In the genomic region with DNA sequence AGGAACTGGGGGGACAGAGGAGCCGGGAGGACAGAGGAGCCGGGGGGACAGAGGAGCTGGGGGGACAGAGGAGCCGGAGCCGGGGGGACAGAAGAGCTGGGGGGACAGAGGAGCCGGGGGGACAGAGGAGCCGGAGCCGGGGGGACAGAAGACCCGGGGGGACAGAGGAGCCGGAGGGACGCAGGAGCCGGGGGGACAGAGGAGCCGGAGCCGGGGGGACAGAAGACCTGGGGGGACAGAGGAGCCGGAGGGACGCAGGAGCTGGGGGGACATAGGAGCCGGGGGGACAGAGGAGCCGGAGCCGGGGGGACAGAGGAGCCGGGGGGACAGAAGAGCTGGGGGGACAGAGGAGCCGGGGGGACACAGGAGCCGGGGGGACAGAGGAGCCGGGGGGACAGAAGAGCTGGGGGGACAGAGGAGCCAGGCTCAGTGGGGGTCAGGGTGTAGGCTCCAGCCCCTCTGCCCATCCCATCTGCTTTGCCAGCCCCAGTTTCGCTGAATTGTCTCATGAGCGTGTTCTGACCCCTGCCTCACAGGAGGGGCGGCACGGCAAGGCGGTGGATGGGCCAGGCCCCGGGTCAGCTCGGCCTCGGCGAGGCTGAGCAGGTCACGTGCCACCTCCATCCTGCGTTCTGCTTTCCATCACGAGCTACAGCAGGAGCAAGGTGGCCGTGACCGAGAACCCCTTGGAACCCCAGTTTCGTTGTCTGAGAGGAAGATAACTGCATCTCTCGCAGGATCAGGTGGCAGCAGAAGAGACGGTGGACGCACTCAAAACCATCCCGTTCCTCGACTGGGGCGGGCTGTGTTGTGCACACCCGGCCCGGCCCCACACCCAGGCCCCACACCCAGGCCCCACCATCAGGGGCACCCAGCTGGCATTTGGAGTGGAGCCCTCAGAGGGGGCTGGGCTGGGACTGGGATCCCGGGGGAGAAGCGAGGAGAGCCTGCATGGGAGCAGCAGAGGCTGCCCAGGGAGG, we compare ENCODE assay signal across 33 cellular contexts. TPM values are rescaled to one million over a fixed set of nuclear protein-coding genes. Genes with fewer than 3 reads are reported as not detected.
DNase-seq lines count a peak whose midpoint lies in the region; ATAC-seq, FAIRE-seq and TF ChIP-seq lines count a peak whose summit lies in the region.
"Had no signal": no experiment of that assay in that cellular context is flagged by ENCODE, and none has a peak within 500 bp of the region (broad histone marks: within the 10 kb centered on the region; RNA-seq: fewer than 3 reads in every experiment).

No MANE protein-coding gene starts in this region.

- CTCF ChIA-PET in K562 (lab: Yijun Ruan, JAX; ENCODE audit: low intra/inter-chr PET ratio), result no interaction called here

- peak; percentile 76 for FAIRE-seq in K562 (lab: Jason Lieb, UNC)
- FAIRE-seq: endometrium, H54 had no signal

- ATAC-seq in K562, result peak; percentile 51
- ATAC-seq in HG02623 (IDR thresholded peaks at IDR 0.05; ENCODE audit: unreplicated experiment), result no peak
- ATAC-seq: activated CD4-positive, CD25-positive, alpha-beta regulatory T cell treated with anti-CD3 and anti-CD28 coated beads, Interleukin-2, amount 50 U/mL, for 24 hours; activated CD8-positive, alpha-beta T cell treated with anti-CD3 and anti-CD28 coated beads for 36 hours; stimulated activated naive CD8-positive, alpha-beta T cell treated with anti-CD3 and anti-CD28 coated beads, Interleukin-15, amount 100 ng/mL, for 72 hours had no signal

- peak overlapping the region; percentile 54 to 77; a peak in 3 of 4 replicates for H3K9ac ChIP-seq in K562 (ENCODE audit: insufficient read depth in 1 of 2, low read depth in 2 of 2, low read length in 2 of 2)

- H3K27me3 Mint-ChIP-seq in activated T-helper 1 cell treated with anti-CD3 and anti-CD28 coated beads, Interleukin-12 subunit alpha, Interleukin-12 subunit beta, Interleukin-2, Interleukin-4 antibody, amounts not matched to agents 30 ng/mL and 10 ng/mL and 1 ng/mL, durations not matched to agents 14 hours and 24 hours and 36 hours (ENCODE audit: insufficient read depth), result peaks cover 15% of the 10 kb centered on the region

- no peaks in the 10 kb centered on the region; the same call in 2 of the 3 replicates for H3K79me2 ChIP-seq in K562 (ENCODE audit: control insufficient read depth, insufficient read depth, low read length)

- H3K27ac Mint-ChIP-seq in activated T-helper 1 cell treated with anti-CD3 and anti-CD28 coated beads, Interleukin-12 subunit alpha, Interleukin-12 subunit beta, Interleukin-2, Interleukin-4 antibody, amounts not matched to agents 30 ng/mL and 10 ng/mL and 1 ng/mL, durations not matched to agents 14 hours and 24 hours and 36 hours, result no peak overlapping the region
- H3K27ac Mint-ChIP-seq: activated CD8-positive, alpha-beta T cell treated with anti-CD3 and anti-CD28 coated beads for 36 hours; activated naive CD8-positive, alpha-beta T cell treated with anti-CD3 and anti-CD28 coated beads, Interleukin-2, amount 50 U/mL, for 24 hours; stimulated activated naive CD8-positive, alpha-beta T cell treated with anti-CD3 and anti-CD28 coated beads, Interleukin-15, amount 100 ng/mL, for 72 hours had no signal

- H2AFZ ChIP-seq in K562 (ENCODE audit: low read depth, low read length), result peak overlapping the region; percentile 47; the same call in 1 of the 2 replicates

- H3K9me1 ChIP-seq in K562 (ENCODE audit: control insufficient read depth, insufficient read depth, low read length), result no peaks in the 10 kb centered on the region

- no peaks in the 10 kb centered on the region for H3K36me3 Mint-ChIP-seq in activated T-helper 1 cell treated with anti-CD3 and anti-CD28 coated beads, Interleukin-12 subunit alpha, Interleukin-12 subunit beta, Interleukin-2, Interleukin-4 antibody, amounts not matched to agents 30 ng/mL and 10 ng/mL and 1 ng/mL, durations not matched to agents 14 hours and 24 hours and 36 hours (ENCODE audit: low read depth)

- DNase-seq in cardiac muscle cell (ENCODE audit: low read depth in 1 of 2, low spot score in 1 of 2), result no peak
- DNase-seq in cardiac septum (ENCODE audit: low spot score), result no peak
- DNase-seq in HUDEP-2 (lab: John Stamatoyannopoulos, UW; ENCODE audit: unreplicated experiment in 76 of 76), result peak in 50 of 76 experiments; percentile 11 to 77 (median 57)
- DNase-seq in K562 (ENCODE audit: extremely low read depth in 1 of 4, low spot score in 3 of 4), result peak in 2 of 4 experiments; percentile 37 to 54
- DNase-seq in posterior vena cava (ENCODE audit: low spot score), result peak; percentile 76
- DNase-seq in AG20443 (ENCODE audit: low spot score), result no peak
- no peak for DNase-seq in activated T-helper 1 cell treated with anti-CD3 and anti-CD28 coated beads, Interleukin-12 subunit alpha, Interleukin-12 subunit beta, Interleukin-2, Interleukin-4 antibody, amounts not matched to agents 30 ng/mL and 10 ng/mL and 1 ng/mL, durations not matched to agents 14 hours and 24 hours and 36 hours (ENCODE audit: low spot score)
- DNase-seq: activated CD8-positive, alpha-beta T cell treated with anti-CD3 and anti-CD28 coated beads for 36 hours; activated gamma-delta T cell; activated naive CD8-positive, alpha-beta T cell treated with anti-CD3 and anti-CD28 coated beads, Interleukin-2, amount 50 U/mL, for 24 hours; activated T-cell treated with anti-CD3 and anti-CD28 coated beads for 4 hours; brain microvascular endothelial cell; COR-L47; cortex of kidney; EL; IMR-90; kidney glomerular epithelial cell; mesenchymal stem cell; MM.1S; NCI-H2029; NCI-H510A; occipital lobe; RPMI8226; stimulated activated CD4-positive, alpha-beta T cell treated with anti-CD3 and anti-CD28 coated beads, Interleukin-4, amount 100 ng/mL, for 4 hours; stimulated activated naive CD8-positive, alpha-beta T cell treated with anti-CD3 and anti-CD28 coated beads, Interleukin-15, amount 100 ng/mL, for 72 hours; T1000 had no signal

- H3K27me3 ChIP-seq in cardiac muscle cell (peaks cover 8% of the 10 kb centered on the region), K562 (ENCODE audit: control insufficient read depth in 2 of 2, insufficient read depth in 2 of 2, low read length in 2 of 2) (no peaks in the 10 kb centered on the region)
- H3K27me3 ChIP-seq: brain microvascular endothelial cell had no signal

- no peak for TF ChIP-seq POLR2A in K562 (conservative IDR thresholded peaks at IDR 0.05)

- H3K36me3 ChIP-seq in cardiac muscle cell, result no peaks in the 10 kb centered on the region
- H3K36me3 ChIP-seq in K562 (ENCODE audit: control insufficient read depth, insufficient read depth, low read length), result no peaks in the 10 kb centered on the region
- H3K36me3 ChIP-seq: brain microvascular endothelial cell, spleen, tibial artery had no signal

- no TSS peak for BruUV-seq in K562 (replicated peaks; lab: Mats Ljungman, UMichigan)

- H3K9me3 Mint-ChIP-seq in activated T-helper 1 cell treated with anti-CD3 and anti-CD28 coated beads, Interleukin-12 subunit alpha, Interleukin-12 subunit beta, Interleukin-2, Interleukin-4 antibody, amounts not matched to agents 30 ng/mL and 10 ng/mL and 1 ng/mL, durations not matched to agents 14 hours and 24 hours and 36 hours, result peaks cover 20% of the 10 kb centered on the region

- TF ChIP-seq RAD21 in K562 (CRISPR knock-in tag; conservative IDR thresholded peaks at IDR 0.05 in 1 of 2, IDR thresholded peaks at IDR 0.05 in 1 of 2), result no peak

- H3K4me3 Mint-ChIP-seq in activated T-helper 1 cell treated with anti-CD3 and anti-CD28 coated beads, Interleukin-12 subunit alpha, Interleukin-12 subunit beta, Interleukin-2, Interleukin-4 antibody, amounts not matched to agents 30 ng/mL and 10 ng/mL and 1 ng/mL, durations not matched to agents 14 hours and 24 hours and 36 hours, result no peak overlapping the region
- H3K4me3 Mint-ChIP-seq: activated CD8-positive, alpha-beta T cell treated with anti-CD3 and anti-CD28 coated beads for 36 hours; activated naive CD8-positive, alpha-beta T cell treated with anti-CD3 and anti-CD28 coated beads, Interleukin-2, amount 50 U/mL, for 24 hours; stimulated activated naive CD8-positive, alpha-beta T cell treated with anti-CD3 and anti-CD28 coated beads, Interleukin-15, amount 100 ng/mL, for 72 hours had no signal

- H3K4me1 Mint-ChIP-seq in activated T-helper 1 cell treated with anti-CD3 and anti-CD28 coated beads, Interleukin-12 subunit alpha, Interleukin-12 subunit beta, Interleukin-2, Interleukin-4 antibody, amounts not matched to agents 30 ng/mL and 10 ng/mL and 1 ng/mL, durations not matched to agents 14 hours and 24 hours and 36 hours (ENCODE audit: low read depth), result peaks cover 9% of the 10 kb centered on the region

- TF ChIP-seq CTCF in cardiac muscle cell (IDR thresholded peaks at IDR 0.05; ENCODE audit: low read depth, low read length), result no peak
- no peak for TF ChIP-seq CTCF in K562 (IDR thresholded peaks at IDR 0.05 in 2 of 3, conservative IDR thresholded peaks at IDR 0.05 in 1 of 3; ENCODE audit: insufficient read depth in 2 of 3, low read depth in 1 of 3, low read length in 3 of 3)

- H3K4me3 ChIP-seq in cardiac muscle cell, result no peak overlapping the region
- H3K4me3 ChIP-seq in K562, result peak overlapping the region; percentile 16; the same call in 1 of the 2 replicates
- H3K4me3 ChIP-seq: tibial artery had no signal

- no peaks in the 10 kb centered on the region for H3K9me3 ChIP-seq in cardiac muscle cell (ENCODE audit: low read depth)
- peaks cover 13% of the 10 kb centered on the region for H3K9me3 ChIP-seq in K562 (replicated peaks; ENCODE audit: control insufficient read depth, insufficient read depth, low read depth, low read length)

- in situ Hi-C loops in K562 (cut with MboI), result loop anchor here (5.0 kb wide), 1 partner anchor 44 kb away; no protein-coding TSS in a partner anchor

- H3K4me1 ChIP-seq in cardiac muscle cell (ENCODE audit: low read depth) (peaks cover 14% of the 10 kb centered on the region), K562 (replicated peaks in 1 of 2; ENCODE audit: control insufficient read depth in 2 of 2, insufficient read depth in 2 of 2, low read length in 2 of 2) (peaks cover 31 to 72% of the 10 kb centered on the region in 2 experiments)
- H3K4me1 ChIP-seq: tibial artery had no signal

- 9% methylated on average over 27 of the region's 47 CpGs for WGBS in K562 (ENCODE audit: insufficient coverage, low coverage, missing lambda C conversion rate)

- H3K27ac ChIP-seq in cardiac muscle cell (peak overlapping the region; percentile 37), K562 (ENCODE audit: extremely low read depth, low read depth, low read length) (peak overlapping the region; percentile 69)
- H3K27ac ChIP-seq: brain microvascular endothelial cell, tibial artery had no signal

- POLR2A ChIA-PET in K562 (lab: Yijun Ruan, JAX), result interaction anchor here (0.7 to 1.5 kb wide), 4 partner anchors 10 to 25 kb away, joined by 3 to 10 read pairs (median 4); no protein-coding TSS in a partner anchor

- peak overlapping the region; percentile 72 for H3K4me2 ChIP-seq in K562 (ENCODE audit: insufficient read depth, low read length)

- intact Hi-C loops in cardiac septum (cut with DNase I) (no loop called here), K562 (cut with micrococcal nuclease) (loop anchor here (5.0 to 10.0 kb wide), 2 partner anchors 44 to 188 kb away; a partner anchor contains a TSS), posterior vena cava (cut with DNase I) (no loop called here)
- intact Hi-C loops in activated T-helper 1 cell treated with anti-CD3 and anti-CD28 coated beads, Interleukin-12 subunit alpha, Interleukin-12 subunit beta, Interleukin-2, Interleukin-4 antibody, amounts not matched to agents 30 ng/mL and 10 ng/mL and 1 ng/mL, durations not matched to agents 14 hours and 24 hours and 36 hours (cut with micrococcal nuclease), result no loop called here

- no peaks in the 10 kb centered on the region; the same call in 1 of the 2 replicates for H4K20me1 ChIP-seq in K562 (replicated peaks; ENCODE audit: control insufficient read depth, insufficient read depth, low read length)

- no peak for TF ChIP-seq EP300 in K562 (IDR thresholded peaks at IDR 0.05; ENCODE audit: low read length)

RNA-seq across cellular contexts. Expression of a gene that starts 26.1 kb away (rescaled TPM):
- total RNA-seq in cardiac muscle cell (0.21 and 0.69 TPM in 2 replicates), cardiac septum (5.9 TPM), K562 (2014; rRNA removed) (13.5 and 20.8 TPM in 2 replicates), K562 (2014; rRNA removed; fragmentation: Illumina TruSeq; extraction: Trizol) (3.9 and 5.9 TPM in 2 replicates), K562 (2015; rRNA removed; fragmentation: Illumina TruSeq; extraction: Trizol) (6.7 and 7.8 TPM in 2 replicates), K562 (2021) (114 and 145 TPM in 2 replicates), posterior vena cava (1 to 10 TPM; 4.7 to 5.1 TPM)
- polyA plus RNA-seq in cardiac muscle cell (1.5 and 3.3 TPM in 2 replicates), K562 (2011; rRNA removed) (6.4 and 11.3 TPM in 2 replicates), K562 (2014; fragmentation: Illumina TruSeq; extraction: Trizol) (24.2 and 46.3 TPM in 2 replicates), K562 (2014; fragmentation: Nextera tagmentation; extraction: Ambion mirVana) (1 to 10 TPM; 2.3 to 2.7 TPM), K562 (2014; rRNA removed) (34.3 and 35.3 TPM in 2 replicates)
- 73.4 and 198 TPM in 2 replicates for total RNA-seq in K562 (2011; cell fraction: chromatin; rRNA removed; ENCODE audit: low replicate concordance)
- total RNA-seq in K562 (2011; cell fraction: nucleolus; rRNA removed), result 67.4 and 69.3 TPM in 2 replicates
- total RNA-seq in K562 (2011; cell fraction: nucleoplasm; rRNA removed), result 45.3 and 67.3 TPM in 2 replicates
- 5.6 and 15.0 TPM in 2 replicates for polyA plus RNA-seq in K562 (2011; cell fraction: cytosol; rRNA removed)
- polyA plus RNA-seq in K562 (2011; cell fraction: nucleus; rRNA removed), result 67.2 and 126 TPM in 2 replicates
- polyA plus RNA-seq in K562 (2012), result 55.0 and 86.5 TPM in 2 replicates
- 9.5 and 9.7 TPM in 2 replicates for polyA minus RNA-seq in K562 (2011; rRNA and poly(A)+ RNA removed)
- polyA minus RNA-seq in K562 (2011; cell fraction: cytosol; rRNA and poly(A)+ RNA removed), result 32.1 and 46.1 TPM in 2 replicates
- polyA minus RNA-seq in K562 (2011; cell fraction: nucleus; rRNA and poly(A)+ RNA removed), result 21.1 and 34.5 TPM in 2 replicates
- total RNA-seq in activated T-helper 1 cell treated with anti-CD3 and anti-CD28 coated beads, Interleukin-12 subunit alpha, Interleukin-12 subunit beta, Interleukin-2, Interleukin-4 antibody, amounts not matched to agents 30 ng/mL and 10 ng/mL and 1 ng/mL, durations not matched to agents 14 hours and 24 hours and 36 hours, result 0.05 TPM in 1 of 2 replicates, not detected in the other
- total RNA-seq: IMR-90, renal cortical epithelial cell had no signal
- polyA plus RNA-seq: IMR-90 had no signal

Comparison
In these comparisons a context has a peak if more than half of its experiments do, and no peak if none do; other contexts are left out.
1. DNase-seq: peak in HUDEP-2 (50 of 76) and posterior vena cava (single experiment); none in cardiac muscle cell (0 of 2), cardiac septum (single experiment), AG20443 (single experiment) and activated T-helper 1 cell treated with anti-CD3 and anti-CD28 coated beads, Interleukin-12 subunit alpha, Interleukin-12 subunit beta, Interleukin-2, Interleukin-4 antibody, amounts not matched to agents 30 ng/mL and 10 ng/mL and 1 ng/mL, durations not matched to agents 14 hours and 24 hours and 36 hours (single experiment).